In genomic region chr9:19050637-19051591, GRCh38 we compare ENCODE assay signal across 7 cellular contexts. TPM values are rescaled to one million over a fixed set of nuclear protein-coding genes. Genes with fewer than 3 reads are reported as not detected.
A peak's percentile ranks its signal among the peaks of the same experiment; 100 is the strongest.
DNase-seq lines count a peak whose midpoint lies in the region; ATAC-seq and TF ChIP-seq lines count a peak whose summit lies in the region.

No MANE protein-coding gene starts in this region.

- POLR2A ChIA-PET in HCT116 (lab: Charles Lee), result no interaction called here

- H3K27me3 Mint-ChIP-seq in T-helper 17 cell, result no peaks in the 10 kb centered on the region

- H3K79me2 ChIP-seq in HCT116 (ENCODE audit: insufficient read depth, low read length), result peaks cover 14% of the 10 kb centered on the region

- TF ChIP-seq POLR2A in HCT116 (IDR thresholded peaks at IDR 0.05; ENCODE audit: borderline replicate concordance, extremely low read depth, insufficient read depth, insufficient read length) (no peak), spleen (IDR thresholded peaks at IDR 0.05) (no peak)

- no peak overlapping the region for H3K9ac ChIP-seq in HCT116 (ENCODE audit: low read length)

- H3K4me3 ChIP-seq in HCT116 (replicated peaks in 1 of 2; ENCODE audit: low read depth in 1 of 2, low read length in 2 of 2) (no peak overlapping the region), right cardiac atrium (ENCODE audit: low read length) (peak overlapping the region; percentile 65), spleen (peak overlapping the region; percentile 72 to 96 (median 81))

- peaks cover 6% of the 10 kb centered on the region for H3K36me3 Mint-ChIP-seq in T-helper 17 cell (ENCODE audit: low read depth)

- peak overlapping the region; percentile 98 for H3K27ac Mint-ChIP-seq in T-helper 17 cell

- peaks cover 23% of the 10 kb centered on the region for H3K4me1 Mint-ChIP-seq in T-helper 17 cell

- no peaks in the 10 kb centered on the region for H4K20me1 ChIP-seq in HCT116 (ENCODE audit: insufficient read depth)

- H3K4me3 Mint-ChIP-seq in T-helper 17 cell, result peak overlapping the region; percentile 94

- H3K27me3 ChIP-seq in HCT116 (ENCODE audit: insufficient read depth, low read length) (no peaks in the 10 kb centered on the region), right cardiac atrium (ENCODE audit: control insufficient read depth, insufficient read depth) (no peaks in the 10 kb centered on the region), spleen (replicated peaks in 1 of 7) (no peaks in the 10 kb centered on the region)

- no peaks in the 10 kb centered on the region for H3K9me2 ChIP-seq in HCT116 (ENCODE audit: insufficient read depth)

- CTCF ChIA-PET in HCT116 (lab: Charles Lee), result interaction anchor here (1.4 kb wide), 1 partner anchor 123 kb away, joined by 3 read pairs; no protein-coding TSS in a partner anchor

- DNase-seq in HCT116 (ENCODE audit: low read depth, low spot score), result no peak
- no peak for DNase-seq in T-helper 17 cell
- DNase-seq in right cardiac atrium, result no peak
- DNase-seq in spleen, result no peak
- no peak for DNase-seq in NCI-H146 treated with DMSO at 0.1 percent for 48 hours (lab: John Stamatoyannopoulos, UW; ENCODE audit: unreplicated experiment)

- ATAC-seq in HCT116 (no peak), T-helper 17 cell (no peak), right cardiac atrium (no peak), HG03457 (IDR thresholded peaks at IDR 0.05; ENCODE audit: unreplicated experiment) (no peak), GM21390 (IDR thresholded peaks at IDR 0.05; ENCODE audit: unreplicated experiment) (no peak)

- H3K4me1 ChIP-seq in HCT116 (ENCODE audit: control insufficient read depth in 1 of 2, insufficient read depth in 2 of 2, low read length in 2 of 2) (peaks cover 6 to 21% of the 10 kb centered on the region in 2 experiments; a peak in 3 of 4 replicates), right cardiac atrium (ENCODE audit: control insufficient read depth, insufficient read depth, low read length) (peaks cover 5% of the 10 kb centered on the region), spleen (peaks cover 30 to 61% (median 45%) of the 10 kb centered on the region in 6 donors)

- no peaks in the 10 kb centered on the region for H3K9me3 ChIP-seq in HCT116 (ENCODE audit: control insufficient read depth in 1 of 2, insufficient read depth in 1 of 2, low read depth in 1 of 2, low read length in 2 of 2)
- H3K9me3 ChIP-seq in T-helper 17 cell (ENCODE audit: control insufficient read depth, low read length, poor library complexity, severe bottlenecking), result no peaks in the 10 kb centered on the region
- no peaks in the 10 kb centered on the region for H3K9me3 ChIP-seq in right cardiac atrium (ENCODE audit: control insufficient read depth, low read length)
- H3K9me3 ChIP-seq in spleen, result no peaks in the 10 kb centered on the region

- 60% methylated on average over 12 of the region's 12 CpGs for WGBS in right cardiac atrium
- 66 to 75% (median 68%) methylated on average over 12 of the region's 12 CpGs for WGBS in spleen, 5 donors

- RAD21 ChIA-PET in HCT116 (lab: Charles Lee; ENCODE audit: low non-redundant PET in 1 of 2, low total read pairs in 2 of 2, uncharacterized antibody in 2 of 2, unreplicated experiment in 2 of 2), result interaction anchor here in 1 of 2 experiments (0.6 kb wide), 1 partner anchor 402 kb away, joined by 3 read pairs; no protein-coding TSS in a partner anchor

- no peak for TF ChIP-seq RAD21 in HCT116 (IDR thresholded peaks at IDR 0.05; ENCODE audit: low read depth)

- no TSS peak for BruUV-seq in HCT116 (replicated peaks; lab: Mats Ljungman, UMichigan)

- peak overlapping the region; percentile 93; the same call in 1 of the 2 replicates for H3K4me2 ChIP-seq in HCT116 (ENCODE audit: low read length)

- TF ChIP-seq CTCF in HCT116 (IDR thresholded peaks at IDR 0.05 in 2 of 3, conservative IDR thresholded peaks at IDR 0.05 in 1 of 3; ENCODE audit: borderline replicate concordance in 1 of 3, insufficient read depth in 1 of 3, low read depth in 2 of 3, low read length in 2 of 3) (no peak), spleen (IDR thresholded peaks at IDR 0.05 in 8 of 11, conservative IDR thresholded peaks at IDR 0.05 in 3 of 11) (no peak)

- intact Hi-C loops in HCT116 (cut with micrococcal nuclease), result no loop called here
- intact Hi-C loops in right cardiac atrium (cut with DNase I), result no loop called here
- intact Hi-C loops in spleen (cut with DNase I; ENCODE audit: low total_unique reads), result loop anchor here (10.0 kb wide), 2 partner anchors 54 to 404 kb away; partner anchors contain the start of gene HAUS6

- no peak overlapping the region for H3K27ac ChIP-seq in HCT116 (ENCODE audit: low read depth, low read length)
- no peak overlapping the region for H3K27ac ChIP-seq in right cardiac atrium (ENCODE audit: low read length)
- peak overlapping the region in 3 of 8 donors; percentile 96 to 98 (median 96) for H3K27ac ChIP-seq in spleen

- H2AFZ ChIP-seq in HCT116 (ENCODE audit: low read depth, low read length, poor library complexity, severe bottlenecking), result no peak overlapping the region

- H3K36me3 ChIP-seq in HCT116 (ENCODE audit: control insufficient read depth in 1 of 2, insufficient read depth in 2 of 2, low read length in 2 of 2) (no peaks in the 10 kb centered on the region), spleen (peaks cover 0 to 27% (median 0%) of the 10 kb centered on the region in 6 donors)

TF ChIP-seq in HCT116, 20 proteins besides CTCF, POLR2A, EP300 and RAD21:
- TF ChIP-seq FOSL1 (IDR thresholded peaks at IDR 0.05; ENCODE audit: low read depth) (no peak), YY1 (IDR thresholded peaks at IDR 0.05; ENCODE audit: extremely low read depth, insufficient replicate concordance, low read depth, low read length) (no peak), EZH2phosphoT487 (IDR thresholded peaks at IDR 0.05; ENCODE audit: borderline replicate concordance) (no peak), ATF3 (IDR thresholded peaks at IDR 0.05) (no peak), ZFX (IDR thresholded peaks at IDR 0.05) (no peak), SP1 (IDR thresholded peaks at IDR 0.05; ENCODE audit: low read depth) (no peak), SIN3A (IDR thresholded peaks at IDR 0.05; ENCODE audit: low read depth) (no peak), CBX3 (IDR thresholded peaks at IDR 0.05; ENCODE audit: low read depth) (no peak)
- TF ChIP-seq, protein P1, sequence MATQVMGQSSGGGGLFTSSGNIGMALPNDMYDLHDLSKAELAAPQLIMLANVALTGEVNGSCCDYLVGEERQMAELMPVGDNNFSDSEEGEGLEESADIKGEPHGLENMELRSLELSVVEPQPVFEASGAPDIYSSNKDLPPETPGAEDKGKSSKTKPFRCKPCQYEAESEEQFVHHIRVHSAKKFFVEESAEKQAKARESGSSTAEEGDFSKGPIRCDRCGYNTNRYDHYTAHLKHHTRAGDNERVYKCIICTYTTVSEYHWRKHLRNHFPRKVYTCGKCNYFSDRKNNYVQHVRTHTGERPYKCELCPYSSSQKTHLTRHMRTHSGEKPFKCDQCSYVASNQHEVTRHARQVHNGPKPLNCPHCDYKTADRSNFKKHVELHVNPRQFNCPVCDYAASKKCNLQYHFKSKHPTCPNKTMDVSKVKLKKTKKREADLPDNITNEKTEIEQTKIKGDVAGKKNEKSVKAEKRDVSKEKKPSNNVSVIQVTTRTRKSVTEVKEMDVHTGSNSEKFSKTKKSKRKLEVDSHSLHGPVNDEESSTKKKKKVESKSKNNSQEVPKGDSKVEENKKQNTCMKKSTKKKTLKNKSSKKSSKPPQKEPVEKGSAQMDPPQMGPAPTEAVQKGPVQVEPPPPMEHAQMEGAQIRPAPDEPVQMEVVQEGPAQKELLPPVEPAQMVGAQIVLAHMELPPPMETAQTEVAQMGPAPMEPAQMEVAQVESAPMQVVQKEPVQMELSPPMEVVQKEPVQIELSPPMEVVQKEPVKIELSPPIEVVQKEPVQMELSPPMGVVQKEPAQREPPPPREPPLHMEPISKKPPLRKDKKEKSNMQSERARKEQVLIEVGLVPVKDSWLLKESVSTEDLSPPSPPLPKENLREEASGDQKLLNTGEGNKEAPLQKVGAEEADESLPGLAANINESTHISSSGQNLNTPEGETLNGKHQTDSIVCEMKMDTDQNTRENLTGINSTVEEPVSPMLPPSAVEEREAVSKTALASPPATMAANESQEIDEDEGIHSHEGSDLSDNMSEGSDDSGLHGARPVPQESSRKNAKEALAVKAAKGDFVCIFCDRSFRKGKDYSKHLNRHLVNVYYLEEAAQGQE (IDR thresholded peaks at IDR 0.05; ENCODE audit: low read depth), result no peak

RNA-seq across cellular contexts. Expression of gene RRAGA, which starts 1.7 kb away (rescaled TPM):
- total RNA-seq in HCT116 (2021; ENCODE audit: unreplicated experiment), result 47.3 TPM
- 40.0 and 47.8 TPM in 2 replicates for polyA plus RNA-seq in HCT116 (2012)
- total RNA-seq in T-helper 17 cell, result 10 to 100 TPM; 35.2 to 37.0 TPM
- 10 to 100 TPM; 85.7 to 92.5 (median 90.2) TPM for total RNA-seq in right cardiac atrium
- polyA plus RNA-seq in right cardiac atrium, result 89.4 TPM
- 10 to 100 TPM; 48.1 to 71.3 (median 52.2) TPM for total RNA-seq in spleen
- polyA plus RNA-seq in spleen, result 10 to 100 TPM; 47.8 to 67.0 (median 56.2) TPM

RNA-seq across cellular contexts. Expression of gene SAXO1, which starts 17.9 kb away (rescaled TPM):
- total RNA-seq in HCT116 (2021; ENCODE audit: unreplicated experiment), result not detected
- polyA plus RNA-seq in HCT116 (2012), result not detected in 2 replicates
- not detected for total RNA-seq in T-helper 17 cell
- not detected for total RNA-seq in right cardiac atrium
- polyA plus RNA-seq in right cardiac atrium, result not detected
- under 1 TPM in 4 of 7 donors, not detected in 3; 0.07 to 0.89 (median 0.45) TPM for total RNA-seq in spleen
- under 1 TPM in 2 of 3 donors, not detected in 1; 0.02 TPM for polyA plus RNA-seq in spleen

RNA-seq across cellular contexts. Expression of gene HAUS6, which starts 51.8 kb away (rescaled TPM):
- 28.8 TPM for total RNA-seq in HCT116 (2021; ENCODE audit: unreplicated experiment)
- 4.5 and 7.1 TPM in 2 replicates for polyA plus RNA-seq in HCT116 (2012)
- 10 to 100 TPM; 12.3 to 13.6 TPM for total RNA-seq in T-helper 17 cell
- total RNA-seq in right cardiac atrium, result 1 to 10 TPM; 6.1 to 9.2 (median 7.9) TPM
- 2.8 TPM for polyA plus RNA-seq in right cardiac atrium
- total RNA-seq in spleen, result 10 to 100 TPM; 10.1 to 13.5 (median 12.8) TPM
- 1 to 10 TPM; 4.4 to 4.7 (median 4.6) TPM for polyA plus RNA-seq in spleen

Comparison
In these comparisons a context has a peak if more than half of its experiments do, and no peak if none do; other contexts are left out.
1. H3K4me3 ChIP-seq: peak in right cardiac atrium (single experiment) and spleen (8 of 8); none in HCT116 (0 of 2).